25 cellular contexts compared by ENCODE assay signal in genomic region chr1:15331180-15331579, GRCh38.
"Had no signal": no experiment of that assay in that cellular context is flagged by ENCODE, and none has a peak within 500 bp of the region (broad histone marks: within the 10 kb centered on the region; RNA-seq: fewer than 3 reads in every experiment).

No MANE protein-coding gene starts in this region.

- ATAC-seq: natural killer cell; right lobe of liver; stimulated activated naive B cell treated with anti-CD40 and anti-IgM and Interleukin-4, amounts not matched to agents 10 μg/mL and 1 μg/mL and 100 μg/mL, for 72 hours; stimulated activated naive CD8-positive, alpha-beta T cell treated with anti-CD3 and anti-CD28 coated beads, Interleukin-15, Interleukin-2, amounts not matched to agents 100 U/mL and 50 U/mL, for 24 hours had no signal

- H3K9ac ChIP-seq: neural progenitor cell had no signal

- H3K9me3 ChIP-seq: left ventricle myocardium inferior, ovary, right atrium auricular region, right lobe of liver, stomach, testis, thyroid gland, transverse colon, upper lobe of left lung had no signal

- DNase-seq: islet precursor cell; left ventricle myocardium inferior; mesendoderm; naive B cell; natural killer cell; nephron progenitor cell; ovary; right lobe of liver; stimulated activated CD4-positive, alpha-beta T cell treated with anti-CD3 and anti-CD28 coated beads, Interleukin-1b, Interleukin-23, amount 100 ng/mL, for 48 hours; stimulated activated CD4-positive, alpha-beta T cell treated with anti-CD3 and anti-CD28 coated beads, Interleukin-2, amount 100 ng/mL, for 48 hours; stimulated activated CD4-positive, alpha-beta T cell treated with anti-CD3 and anti-CD28 coated beads, Interleukin-4, amount 100 ng/mL, for 4 hours; stimulated activated CD8-positive, alpha-beta memory T cell treated with anti-CD3 and anti-CD28 coated beads, Interleukin-4, amount 100 ng/mL, for 48 hours; stimulated activated naive B cell treated with anti-CD40 and anti-IgM and Interleukin-4, amounts not matched to agents 10 μg/mL and 1 μg/mL and 100 μg/mL, for 72 hours; stimulated activated naive CD8-positive, alpha-beta T cell treated with anti-CD3 and anti-CD28 coated beads, Interleukin-15, Interleukin-2, amounts not matched to agents 100 U/mL and 50 U/mL, for 24 hours; stomach; testis; thyroid gland; transverse colon; upper lobe of left lung had no signal

- H2AFZ ChIP-seq: hepatocyte, neural progenitor cell had no signal

- H3K27me3 ChIP-seq: hepatocyte, neural progenitor cell, ovary, right atrium auricular region, right lobe of liver, stomach, testis, thyroid gland, transverse colon, upper lobe of left lung had no signal

- H3K79me2 ChIP-seq: hepatocyte had no signal

- H3K4me2 ChIP-seq: hepatocyte, neural progenitor cell, smooth muscle cell had no signal

- H3K27ac ChIP-seq: hepatocyte, left ventricle myocardium inferior, neural progenitor cell, ovary, right atrium auricular region, right lobe of liver, stomach, testis, thyroid gland, transverse colon, upper lobe of left lung had no signal

- H3K4me1 Mint-ChIP-seq: naive B cell; stimulated activated naive B cell treated with anti-CD40 and anti-IgM and Interleukin-4, amounts not matched to agents 10 μg/mL and 1 μg/mL and 100 μg/mL, for 72 hours had no signal

- H3K4me3 Mint-ChIP-seq: mesothelial cell of epicardium; naive B cell; natural killer cell; nephron progenitor cell; neural progenitor cell; stimulated activated naive B cell treated with anti-CD40 and anti-IgM and Interleukin-4, amounts not matched to agents 10 μg/mL and 1 μg/mL and 100 μg/mL, for 72 hours had no signal

- H3K4me3 ChIP-seq: hepatocyte, left ventricle myocardium inferior, lung, neural progenitor cell, ovary, right atrium auricular region, right lobe of liver, smooth muscle cell, stomach, testis, thyroid gland, transverse colon, upper lobe of left lung had no signal

- H3K36me3 ChIP-seq: left ventricle myocardium inferior, neural progenitor cell, ovary, right atrium auricular region, right lobe of liver, stomach, thyroid gland, transverse colon, upper lobe of left lung had no signal

- H3K36me3 Mint-ChIP-seq: mesothelial cell of epicardium; naive B cell; natural killer cell; stimulated activated naive B cell treated with anti-CD40 and anti-IgM and Interleukin-4, amounts not matched to agents 10 μg/mL and 1 μg/mL and 100 μg/mL, for 72 hours had no signal

- H3K27ac Mint-ChIP-seq: mesothelial cell of epicardium; naive B cell; nephron progenitor cell; neural progenitor cell; stimulated activated naive B cell treated with anti-CD40 and anti-IgM and Interleukin-4, amounts not matched to agents 10 μg/mL and 1 μg/mL and 100 μg/mL, for 72 hours had no signal
